ENCODE assay signal across 8 cellular contexts in the genomic region with DNA sequence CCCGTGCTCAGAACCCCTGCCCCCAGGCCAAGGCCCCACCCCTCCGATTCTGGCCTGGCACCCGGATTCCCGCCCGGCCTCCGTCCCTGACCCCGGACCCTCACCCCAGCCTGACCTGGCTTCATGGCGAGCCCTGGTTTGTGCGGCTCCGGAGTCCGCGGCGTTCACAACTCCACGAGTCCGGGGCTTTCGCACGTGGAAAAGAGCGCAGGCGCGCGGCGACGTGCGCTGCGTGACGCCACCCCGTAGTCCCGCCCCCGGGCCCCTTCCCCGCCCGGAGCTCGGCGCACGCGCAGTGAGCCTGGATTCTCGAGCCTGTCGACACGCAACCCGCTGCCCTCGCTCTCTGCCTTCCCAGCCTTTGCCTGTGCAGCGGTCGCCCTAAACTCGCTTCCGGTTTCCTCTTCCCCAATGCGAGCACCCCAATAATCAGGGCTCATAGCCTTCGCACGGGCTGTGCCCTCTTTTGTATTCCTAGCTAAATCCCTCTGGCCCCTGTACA. TPM values are rescaled to one million over a fixed set of nuclear protein-coding genes. Genes with fewer than 3 reads are reported as not detected.
DNase-seq lines count a peak whose midpoint lies in the region; TF ChIP-seq lines count a peak whose summit lies in the region.

A gene (minus strand): TSS at position 204 of the 502 bp plus-strand sequence. CDS start 79 bp downstream, at position 125.

- TF ChIP-seq EP300 in neural cell (conservative IDR thresholded peaks at IDR 0.05; ENCODE audit: poor library complexity, severe bottlenecking) = no peak
- TF ChIP-seq EP300 in stomach (IDR thresholded peaks at IDR 0.05) = no peak

- H3K9me2 ChIP-seq in neural cell (ENCODE audit: insufficient read depth, low read length) = no peaks in the 10 kb centered on the region

- no peaks in the 10 kb centered on the region for H3K9me3 ChIP-seq in neural cell (ENCODE audit: low read length)
- H3K9me3 ChIP-seq in stomach = no peaks in the 10 kb centered on the region

- no peaks in the 10 kb centered on the region for H3K27me3 ChIP-seq in H7 (ENCODE audit: control insufficient read depth, insufficient read depth, low read length)
- H3K27me3 ChIP-seq in neural cell (ENCODE audit: insufficient read depth, low read depth, low read length) = no peaks in the 10 kb centered on the region
- no peaks in the 10 kb centered on the region for H3K27me3 ChIP-seq in stomach

- no peaks in the 10 kb centered on the region for H4K20me1 ChIP-seq in neural cell (ENCODE audit: insufficient read depth)

- H3F3A ChIP-seq in neural cell (ENCODE audit: insufficient read depth, low read length, poor library complexity, severe bottlenecking) = no peaks in the 10 kb centered on the region

- peak within 1 kb of the TSS; percentile 82 for H3K9ac ChIP-seq in neural cell (ENCODE audit: low read length)

- H3K4me2 ChIP-seq in neural cell (ENCODE audit: low read length) = peak within 1 kb of the TSS; percentile 98

- H3K36me3 ChIP-seq in H7 (replicated peaks; ENCODE audit: control insufficient read depth, insufficient read depth, low read length) = peaks cover 1% of the 10 kb centered on the region
- H3K36me3 ChIP-seq in neural cell (ENCODE audit: insufficient read depth, low read length) = no peaks in the 10 kb centered on the region
- no peaks in the 10 kb centered on the region for H3K36me3 ChIP-seq in stomach

- H2AFZ ChIP-seq in neural cell (ENCODE audit: low read depth, low read length) = peak within 1 kb of the TSS; percentile 100

- 0 to 1% (median 0%) methylated on average over 6 to 47 of the region's 47 CpGs for WGBS in stomach, 5 donors

- no peak for TF ChIP-seq CTCF in fibroblast of the aortic adventitia (IDR thresholded peaks at IDR 0.05; ENCODE audit: insufficient read depth, low read length)
- TF ChIP-seq CTCF in neural cell (IDR thresholded peaks at IDR 0.05; ENCODE audit: poor library complexity, severe bottlenecking) = no peak
- no peak for TF ChIP-seq CTCF in stomach (IDR thresholded peaks at IDR 0.05)

- peaks cover 27 to 55% (median 45%) of the 10 kb centered on the region in 4 donors for H3K4me1 ChIP-seq in stomach

- DNase-seq in EL = peak; percentile 91
- peak; percentile 99 for DNase-seq in H7
- DNase-seq in M059J (ENCODE audit: low read depth) = peak; percentile 90
- peak; percentile 99 for DNase-seq in activated effector memory CD4-positive, alpha-beta T cell treated with anti-CD3 and anti-CD28 coated beads, Interleukin-2, amount 50 U/mL, for 16 hours
- peak; percentile 89 for DNase-seq in fibroblast of the aortic adventitia (ENCODE audit: low read depth)
- DNase-seq in stomach = peak; percentile 99

- H3K27ac ChIP-seq in neural cell (ENCODE audit: low read length) (peak within 1 kb of the TSS; percentile 88), stomach (peak within 1 kb of the TSS; percentile 80 to 92 (median 90))

- TF ChIP-seq POLR2A in Raji (IDR thresholded peaks at IDR 0.05; ENCODE audit: insufficient read depth, low read depth, low read length) (peak; percentile 95), stomach (IDR thresholded peaks at IDR 0.05) (peak in 1 of 4 donors; percentile 39)

- TF ChIP-seq RAD21 in neural cell (conservative IDR thresholded peaks at IDR 0.05) = no peak

- H3K4me3 ChIP-seq in H7 (ENCODE audit: insufficient read depth, low read depth, low read length) = peak within 1 kb of the TSS; percentile 96
- peak within 1 kb of the TSS; percentile 95 for H3K4me3 ChIP-seq in fibroblast of the aortic adventitia (ENCODE audit: low read depth, low read length)
- H3K4me3 ChIP-seq in neural cell (ENCODE audit: low read length) = peak within 1 kb of the TSS; percentile 95
- peak within 1 kb of the TSS; percentile 72 to 97 (median 84) for H3K4me3 ChIP-seq in stomach

- H3K79me2 ChIP-seq in neural cell (replicated peaks; ENCODE audit: insufficient read depth, low read length) = peaks cover 33% of the 10 kb centered on the region

- intact Hi-C loops in stomach (cut with DNase I; ENCODE audit: low total_unique reads) = no loop called here

TF ChIP-seq in neural cell, 6 proteins besides CTCF, POLR2A, EP300 and RAD21:
- TF ChIP-seq POLR2AphosphoS5 (IDR thresholded peaks at IDR 0.05) = peak; percentile 94
- peak; percentile 74 for TF ChIP-seq TAF1 (IDR thresholded peaks at IDR 0.05; ENCODE audit: low read depth)
- peak; percentile 99 for TF ChIP-seq MXI1 (conservative IDR thresholded peaks at IDR 0.05; ENCODE audit: poor library complexity, severe bottlenecking)
- no peak for TF ChIP-seq SMC3 (conservative IDR thresholded peaks at IDR 0.05; ENCODE audit: poor library complexity)
- TF ChIP-seq, protein P1, sequence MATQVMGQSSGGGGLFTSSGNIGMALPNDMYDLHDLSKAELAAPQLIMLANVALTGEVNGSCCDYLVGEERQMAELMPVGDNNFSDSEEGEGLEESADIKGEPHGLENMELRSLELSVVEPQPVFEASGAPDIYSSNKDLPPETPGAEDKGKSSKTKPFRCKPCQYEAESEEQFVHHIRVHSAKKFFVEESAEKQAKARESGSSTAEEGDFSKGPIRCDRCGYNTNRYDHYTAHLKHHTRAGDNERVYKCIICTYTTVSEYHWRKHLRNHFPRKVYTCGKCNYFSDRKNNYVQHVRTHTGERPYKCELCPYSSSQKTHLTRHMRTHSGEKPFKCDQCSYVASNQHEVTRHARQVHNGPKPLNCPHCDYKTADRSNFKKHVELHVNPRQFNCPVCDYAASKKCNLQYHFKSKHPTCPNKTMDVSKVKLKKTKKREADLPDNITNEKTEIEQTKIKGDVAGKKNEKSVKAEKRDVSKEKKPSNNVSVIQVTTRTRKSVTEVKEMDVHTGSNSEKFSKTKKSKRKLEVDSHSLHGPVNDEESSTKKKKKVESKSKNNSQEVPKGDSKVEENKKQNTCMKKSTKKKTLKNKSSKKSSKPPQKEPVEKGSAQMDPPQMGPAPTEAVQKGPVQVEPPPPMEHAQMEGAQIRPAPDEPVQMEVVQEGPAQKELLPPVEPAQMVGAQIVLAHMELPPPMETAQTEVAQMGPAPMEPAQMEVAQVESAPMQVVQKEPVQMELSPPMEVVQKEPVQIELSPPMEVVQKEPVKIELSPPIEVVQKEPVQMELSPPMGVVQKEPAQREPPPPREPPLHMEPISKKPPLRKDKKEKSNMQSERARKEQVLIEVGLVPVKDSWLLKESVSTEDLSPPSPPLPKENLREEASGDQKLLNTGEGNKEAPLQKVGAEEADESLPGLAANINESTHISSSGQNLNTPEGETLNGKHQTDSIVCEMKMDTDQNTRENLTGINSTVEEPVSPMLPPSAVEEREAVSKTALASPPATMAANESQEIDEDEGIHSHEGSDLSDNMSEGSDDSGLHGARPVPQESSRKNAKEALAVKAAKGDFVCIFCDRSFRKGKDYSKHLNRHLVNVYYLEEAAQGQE (IDR thresholded peaks at IDR 0.05; ENCODE audit: borderline replicate concordance) = peak; percentile 76
- TF ChIP-seq EZH2 (IDR thresholded peaks at IDR 0.05; ENCODE audit: borderline replicate concordance, insufficient read depth, low read length, poor library complexity, severe bottlenecking) = no peak

RNA-seq across cellular contexts. Expression of the gene that starts here (rescaled TPM):
- 376 and 414 TPM in 2 replicates for total RNA-seq in H7 (2014; rRNA removed; shearing (Covaris generic))
- 153 and 191 TPM in 2 replicates for total RNA-seq in M059J (2014; rRNA removed; shearing (Covaris generic))
- total RNA-seq in fibroblast of the aortic adventitia (ENCODE audit: low replicate concordance) (105 and 162 TPM in 2 replicates), stomach (100 to 1,000 TPM in 4 of 5 donors, 10 to 100 TPM in 1; 59.8 to 311 (median 129) TPM)
- polyA plus RNA-seq in neural cell (79.6 and 84.7 TPM in 2 replicates), stomach (100 to 1,000 TPM; 229 to 331 (median 318) TPM)
- 44.3 and 46.2 TPM in 2 replicates for polyA minus RNA-seq in neural cell

Comparison
In these comparisons a context has a peak if more than half of its experiments do, and no peak if none do; other contexts are left out.
1. Peak in every context shown above with its lines: DNase-seq, H3K4me3 ChIP-seq and H3K27ac ChIP-seq.